ENCODE assay signal across 8 cellular contexts in the genomic region with DNA sequence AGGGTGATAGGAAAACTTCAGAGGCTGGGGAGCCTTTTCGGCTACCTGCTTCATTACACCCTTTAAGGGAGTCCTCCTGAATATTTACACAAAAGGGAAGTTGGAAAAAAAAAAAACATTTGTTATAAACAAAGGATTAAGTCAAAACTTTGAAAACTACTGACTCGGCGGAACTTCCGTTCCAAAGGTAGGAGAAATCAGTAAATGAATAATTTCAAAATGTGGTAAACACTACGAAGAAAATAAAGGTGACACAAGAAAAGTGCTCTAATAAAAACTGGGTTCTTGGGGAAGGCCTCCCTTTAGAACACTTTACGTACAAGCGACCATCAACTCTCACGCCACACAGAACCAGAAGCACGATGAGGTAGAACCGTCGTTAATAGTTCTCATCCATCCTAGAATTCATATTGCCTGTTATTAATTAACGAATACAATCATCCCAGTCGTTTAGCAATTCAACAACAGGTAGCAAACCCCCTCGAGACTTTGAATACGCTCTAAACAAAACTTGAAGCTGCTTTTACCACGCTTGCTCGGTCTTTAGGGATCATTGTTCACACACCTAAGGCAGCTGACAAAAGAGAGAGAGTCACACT. TPM values are rescaled to one million over a fixed set of nuclear protein-coding genes. Genes with fewer than 3 reads are reported as not detected.
A peak's percentile ranks its signal among the peaks of the same experiment; 100 is the strongest.
DNase-seq lines count a peak whose midpoint lies in the region; ATAC-seq and TF ChIP-seq lines count a peak whose summit lies in the region.

No MANE protein-coding gene starts in this region.

- peaks cover 24% of the 10 kb centered on the region for H3K36me3 Mint-ChIP-seq in CD4-positive, alpha-beta T cell (ENCODE audit: low read depth)

- H3K27me3 ChIP-seq in CD4-positive, alpha-beta T cell (ENCODE audit: control insufficient read depth, insufficient read depth, low read length) = no peaks in the 10 kb centered on the region
- H3K27me3 ChIP-seq in HAP-1 (ENCODE audit: low read depth) = no peaks in the 10 kb centered on the region
- no peaks in the 10 kb centered on the region for H3K27me3 ChIP-seq in neutrophil

- POLR2A ChIA-PET in CD4-positive, alpha-beta T cell (lab: Charles Lee) = interaction anchor here (0.6 to 1.5 kb wide), 11 partner anchors 8 to 617 kb away, joined by 3 to 15 read pairs (median 5); a partner anchor contains a TSS

- H3K9me3 Mint-ChIP-seq in CD4-positive, alpha-beta T cell = no peaks in the 10 kb centered on the region

- peak overlapping the region; percentile 86 for H3K4me3 Mint-ChIP-seq in CD4-positive, alpha-beta T cell

- CTCF ChIA-PET in CD4-positive, alpha-beta T cell (lab: Charles Lee) = interaction anchor here (0.8 kb wide), 1 partner anchor 9 kb away, joined by 3 read pairs; no protein-coding TSS in a partner anchor

- H3K27me3 Mint-ChIP-seq in CD4-positive, alpha-beta T cell = no peaks in the 10 kb centered on the region

- H3K9me3 ChIP-seq in CD4-positive, alpha-beta T cell (ENCODE audit: control insufficient read depth, low read length) = no peaks in the 10 kb centered on the region
- H3K9me3 ChIP-seq in HAP-1 (no peaks in the 10 kb centered on the region), neutrophil (no peaks in the 10 kb centered on the region)

- peaks cover 31% of the 10 kb centered on the region for H3K4me1 Mint-ChIP-seq in CD4-positive, alpha-beta T cell (ENCODE audit: low read depth)

- DNase-seq in CD4-positive, alpha-beta T cell = no peak
- DNase-seq in HAP-1 (ENCODE audit: low spot score in 2 of 2) (no peak), SHP77 treated with DMSO at 0.1 percent for 48 hours (lab: John Stamatoyannopoulos, UW) (peak; percentile 55), epithelial cell of prostate (ENCODE audit: low read depth, low spot score) (no peak), T-helper 9 cell (no peak)

- H3K4me3 ChIP-seq in HAP-1 = peak overlapping the region; percentile 57
- peak overlapping the region; percentile 73 to 93 for H3K4me3 ChIP-seq in neutrophil (ENCODE audit: low read depth in 1 of 2, low read length in 1 of 2)

- H3K27ac ChIP-seq in CD4-positive, alpha-beta T cell (ENCODE audit: low read depth, low read length) = peak overlapping the region; percentile 96
- H3K27ac ChIP-seq in epithelial cell of prostate (peak overlapping the region; percentile 94), neutrophil (peak overlapping the region; percentile 88)

- peaks cover 10% of the 10 kb centered on the region for H3K4me1 ChIP-seq in HAP-1
- peaks cover 27 to 30% of the 10 kb centered on the region in 2 experiments for H3K4me1 ChIP-seq in neutrophil (ENCODE audit: control insufficient read depth in 1 of 2, insufficient read depth in 1 of 2, low read depth in 1 of 2, low read length in 1 of 2)

- intact Hi-C loops in CD4-positive, alpha-beta T cell (cut with DNase I, micrococcal nuclease) = loop anchor here (1.0 to 10.0 kb wide), 9 partner anchors 22 to 776 kb away; a partner anchor contains a TSS

- no peak for ATAC-seq in CD4-positive, alpha-beta T cell (ENCODE audit: poor library complexity)
- no peak for ATAC-seq in HG03469 (IDR thresholded peaks at IDR 0.05; ENCODE audit: unreplicated experiment)
- ATAC-seq in GM18868 (IDR thresholded peaks at IDR 0.05; ENCODE audit: unreplicated experiment) = no peak

- peak overlapping the region; percentile 99 for H3K27ac Mint-ChIP-seq in CD4-positive, alpha-beta T cell

- H3K36me3 ChIP-seq in HAP-1 (replicated peaks) (peaks cover 2% of the 10 kb centered on the region), neutrophil (no peaks in the 10 kb centered on the region)

- TF ChIP-seq CTCF in CD4-positive, alpha-beta T cell (IDR thresholded peaks at IDR 0.05) = no peak
- TF ChIP-seq CTCF in neutrophil (IDR thresholded peaks at IDR 0.05) = no peak

- in situ Hi-C loops in HAP-1 (cut with MboI; ENCODE audit: low sequenced_read_pairs) = loop anchor here (5.0 kb wide), 1 partner anchor 259 kb away; no protein-coding TSS in a partner anchor

RNA-seq across cellular contexts. Expression of a gene that starts 0.9 kb away (rescaled TPM):
- 10 to 100 TPM; 74.2 to 76.2 TPM for total RNA-seq in CD4-positive, alpha-beta T cell

RNA-seq across cellular contexts. Expression of a gene that starts 22.1 kb away (rescaled TPM):
- 10 to 100 TPM; 75.1 to 75.6 TPM for total RNA-seq in CD4-positive, alpha-beta T cell
